ENCODE assay signal across 16 cellular contexts in genomic region chr3:4992118-4992517, GRCh38. TPM values are rescaled to one million over a fixed set of nuclear protein-coding genes. Genes with fewer than 3 reads are reported as not detected.
A peak's percentile ranks its signal among the peaks of the same experiment; 100 is the strongest.
DNase-seq lines count a peak whose midpoint lies in the region; ATAC-seq and TF ChIP-seq lines count a peak whose summit lies in the region.
"Had no signal": no experiment of that assay in that cellular context is flagged by ENCODE, and none has a peak within 500 bp of the region (broad histone marks: within the 10 kb centered on the region; RNA-seq: fewer than 3 reads in every experiment).

No MANE protein-coding gene starts in this region.

- TF ChIP-seq POLR2A in adrenal gland (IDR thresholded peaks at IDR 0.05) = no peak
- no peak for TF ChIP-seq POLR2A in esophagus squamous epithelium (IDR thresholded peaks at IDR 0.05)

- intact Hi-C loops in natural killer cell (cut with micrococcal nuclease) (no loop called here), adrenal gland (cut with DNase I) (no loop called here), esophagus squamous epithelium (cut with DNase I) (no loop called here)

- H3K4me1 ChIP-seq in adrenal gland (replicated peaks in 1 of 2) (peaks cover 9 to 37% of the 10 kb centered on the region in 2 donors), esophagus squamous epithelium (peaks cover 27 to 67% (median 39%) of the 10 kb centered on the region in 3 donors)
- H3K4me1 ChIP-seq: BE2C had no signal

- H3K36me3 ChIP-seq in adrenal gland (replicated peaks in 1 of 2) = no peaks in the 10 kb centered on the region
- H3K36me3 ChIP-seq in esophagus squamous epithelium = no peaks in the 10 kb centered on the region
- no peaks in the 10 kb centered on the region for H3K36me3 ChIP-seq in H7 (replicated peaks; ENCODE audit: control insufficient read depth, insufficient read depth, low read length)
- H3K36me3 ChIP-seq: BE2C had no signal

- H3K4me1 Mint-ChIP-seq in natural killer cell treated with Interleukin-12 subunit alpha and Interleukin-12 subunit beta and Interleukin-15 and Interleukin-18, amount 100 ng/mL, for 72 hours (ENCODE audit: low read depth in 2 of 2) = peaks cover 67 to 71% of the 10 kb centered on the region in 2 donors
- peaks cover 3 to 14% of the 10 kb centered on the region in 2 donors for H3K4me1 Mint-ChIP-seq in natural killer cell

- peaks cover 4% of the 10 kb centered on the region for H3K36me3 Mint-ChIP-seq in natural killer cell treated with Interleukin-12 subunit alpha and Interleukin-12 subunit beta and Interleukin-15 and Interleukin-18, amount 100 ng/mL, for 72 hours
- H3K36me3 Mint-ChIP-seq in natural killer cell = no peaks in the 10 kb centered on the region
- H3K36me3 Mint-ChIP-seq: CD8-positive, alpha-beta T cell had no signal

- H3K27ac Mint-ChIP-seq in natural killer cell treated with Interleukin-12 subunit alpha and Interleukin-12 subunit beta and Interleukin-15 and Interleukin-18, amount 100 ng/mL, for 72 hours = peak overlapping the region; percentile 80 to 92
- H3K27ac Mint-ChIP-seq in natural killer cell = no peak overlapping the region
- H3K27ac Mint-ChIP-seq: CD8-positive, alpha-beta T cell had no signal

- H3K9me3 Mint-ChIP-seq in natural killer cell treated with Interleukin-12 subunit alpha and Interleukin-12 subunit beta and Interleukin-15 and Interleukin-18, amount 100 ng/mL, for 72 hours = no peaks in the 10 kb centered on the region
- H3K9me3 Mint-ChIP-seq in natural killer cell = no peaks in the 10 kb centered on the region
- H3K9me3 Mint-ChIP-seq: CD8-positive, alpha-beta T cell; HFFc6 had no signal

- H3K27me3 ChIP-seq in adrenal gland = no peaks in the 10 kb centered on the region
- H3K27me3 ChIP-seq in esophagus squamous epithelium = no peaks in the 10 kb centered on the region
- no peaks in the 10 kb centered on the region for H3K27me3 ChIP-seq in H7 (ENCODE audit: control insufficient read depth, insufficient read depth, low read length)
- H3K27me3 ChIP-seq: BE2C had no signal

- WGBS in adrenal gland, 4 donors = 54 to 67% (median 64%) methylated on average over 6 of the region's 6 CpGs
- WGBS in esophagus squamous epithelium, 2 donors = 89 to 90% methylated on average over 6 of the region's 6 CpGs

- peak overlapping the region in 3 of 5 donors; percentile 20 to 97 (median 94) for H3K27ac ChIP-seq in adrenal gland
- peak overlapping the region in 3 of 4 donors; percentile 86 to 91 (median 88) for H3K27ac ChIP-seq in esophagus squamous epithelium
- H3K27ac ChIP-seq: C4-2B, HL-60 had no signal

- no peak for DNase-seq in natural killer cell treated with Interleukin-12 subunit alpha and Interleukin-12 subunit beta and Interleukin-15 and Interleukin-18, amount 100 ng/mL, for 72 hours (ENCODE audit: low spot score)
- no peak for DNase-seq in natural killer cell
- peak in 1 of 7 donors; percentile 13 for DNase-seq in adrenal gland
- no peak for DNase-seq in esophagus squamous epithelium (lab: John Stamatoyannopoulos, UW)
- DNase-seq in activated T-cell treated with anti-CD3 and anti-CD28 coated beads, Interleukin-2, amount 50 U/mL, for 1 hour = no peak
- DNase-seq in H7 = no peak
- DNase-seq: BE2C, COR-L47, DND-41, GDM1, HCEC 1CT, HFFc6 had no signal

- ATAC-seq in natural killer cell treated with Interleukin-12 subunit alpha and Interleukin-12 subunit beta and Interleukin-15 and Interleukin-18, amount 100 ng/mL, for 72 hours = no peak
- no peak for ATAC-seq in natural killer cell
- no peak for ATAC-seq in HG03432 (IDR thresholded peaks at IDR 0.05; ENCODE audit: unreplicated experiment)
- ATAC-seq: CD8-positive, alpha-beta T cell had no signal

- H3K27me3 Mint-ChIP-seq in natural killer cell treated with Interleukin-12 subunit alpha and Interleukin-12 subunit beta and Interleukin-15 and Interleukin-18, amount 100 ng/mL, for 72 hours = no peaks in the 10 kb centered on the region
- no peaks in the 10 kb centered on the region for H3K27me3 Mint-ChIP-seq in natural killer cell (ENCODE audit: low read depth in 2 of 2)

- TF ChIP-seq CTCF in natural killer cell (IDR thresholded peaks at IDR 0.05) = no peak
- TF ChIP-seq CTCF in adrenal gland (IDR thresholded peaks at IDR 0.05) = no peak
- no peak for TF ChIP-seq CTCF in esophagus squamous epithelium (IDR thresholded peaks at IDR 0.05)

- H3K9me3 ChIP-seq in adrenal gland (replicated peaks in 1 of 3) (no peaks in the 10 kb centered on the region), esophagus squamous epithelium (no peaks in the 10 kb centered on the region)
- H3K9me3 ChIP-seq: BE2C had no signal

- H3K4me3 Mint-ChIP-seq in natural killer cell treated with Interleukin-12 subunit alpha and Interleukin-12 subunit beta and Interleukin-15 and Interleukin-18, amount 100 ng/mL, for 72 hours = no peak overlapping the region
- H3K4me3 Mint-ChIP-seq in natural killer cell = no peak overlapping the region
- H3K4me3 Mint-ChIP-seq: CD8-positive, alpha-beta T cell; HFFc6 had no signal

- no peak overlapping the region for H3K4me3 ChIP-seq in adrenal gland
- H3K4me3 ChIP-seq in esophagus squamous epithelium = no peak overlapping the region
- no peak overlapping the region for H3K4me3 ChIP-seq in H7 (ENCODE audit: insufficient read depth, low read depth, low read length)

RNA-seq across cellular contexts. Expression of gene BHLHE40, which starts 12.9 kb away (rescaled TPM):
- 100 to 1,000 TPM; 579 to 941 TPM for total RNA-seq in natural killer cell treated with Interleukin-12 subunit alpha and Interleukin-12 subunit beta and Interleukin-15 and Interleukin-18, amount 100 ng/mL, for 72 hours
- total RNA-seq in natural killer cell (100 to 1,000 TPM; 512 to 725 (median 719) TPM), adrenal gland (100 to 1,000 TPM in 4 of 8 donors, 10 to 100 TPM in 4; 57.2 to 224 (median 118) TPM), esophagus squamous epithelium (100 to 1,000 TPM; 124 to 194 (median 153) TPM)
- 10 to 100 TPM; 19.1 to 50.2 (median 49.8) TPM for polyA plus RNA-seq in adrenal gland
- total RNA-seq in H7 (2014; rRNA removed; shearing (Covaris generic)) = 6.7 and 7.4 TPM in 2 replicates

Comparison
In these comparisons a context has a peak if more than half of its experiments do, and no peak if none do; other contexts are left out.
1. H3K27ac Mint-ChIP-seq: peak in natural killer cell treated with Interleukin-12 subunit alpha and Interleukin-12 subunit beta and Interleukin-15 and Interleukin-18, amount 100 ng/mL, for 72 hours (2 of 2); none in natural killer cell (0 of 2).